14 cellular contexts compared by ENCODE assay signal in the genomic region with DNA sequence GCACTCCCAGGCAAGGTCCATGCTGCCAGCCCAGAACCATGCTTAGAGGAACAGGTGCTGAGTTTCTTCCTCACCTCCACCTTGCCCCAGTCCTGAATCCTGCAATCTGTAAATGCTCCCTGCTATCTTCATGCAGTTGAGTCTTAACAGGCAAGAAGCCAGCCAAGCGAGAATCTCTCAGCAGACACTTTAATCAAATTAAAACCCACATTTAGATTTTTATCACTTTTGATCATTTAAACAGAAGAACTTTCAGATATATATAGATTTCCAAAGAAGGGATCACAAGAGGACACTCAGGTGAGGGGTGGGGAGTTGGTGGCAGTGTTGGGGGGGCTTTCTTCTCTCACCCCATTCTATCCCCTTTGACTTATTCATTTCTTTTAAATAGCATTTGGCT. TPM values are rescaled to one million over a fixed set of nuclear protein-coding genes. Genes with fewer than 3 reads are reported as not detected.
DNase-seq lines count a peak whose midpoint lies in the region; ATAC-seq and TF ChIP-seq lines count a peak whose summit lies in the region.
"Had no signal": no experiment of that assay in that cellular context is flagged by ENCODE, and none has a peak within 500 bp of the region (broad histone marks: within the 10 kb centered on the region; RNA-seq: fewer than 3 reads in every experiment).

No MANE protein-coding gene starts in this region.

- peak overlapping the region; percentile 11 for H3K27ac Mint-ChIP-seq in activated naive CD8-positive, alpha-beta T cell
- H3K27ac Mint-ChIP-seq in activated naive CD8-positive, alpha-beta T cell treated with anti-CD3 and anti-CD28 coated beads, Interleukin-2, amount 50 U/mL, for 24 hours = no peak overlapping the region
- peak overlapping the region in 6 of 9 donors; percentile 18 to 75 (median 64) for H3K27ac Mint-ChIP-seq in naive thymus-derived CD4-positive, alpha-beta T cell
- H3K27ac Mint-ChIP-seq: B cell, GM23338 had no signal

- no peaks in the 10 kb centered on the region for H3K27me3 ChIP-seq in naive thymus-derived CD4-positive, alpha-beta T cell (ENCODE audit: control insufficient read depth in 2 of 2, insufficient read depth in 2 of 2, low read length in 2 of 2)
- H3K27me3 ChIP-seq in gastrocnemius medialis = no peaks in the 10 kb centered on the region

- H3K4me1 Mint-ChIP-seq in activated naive CD8-positive, alpha-beta T cell (ENCODE audit: low read depth) = peaks cover 27% of the 10 kb centered on the region
- H3K4me1 Mint-ChIP-seq in activated naive CD8-positive, alpha-beta T cell treated with anti-CD3 and anti-CD28 coated beads, Interleukin-2, amount 50 U/mL, for 24 hours = peaks cover 16% of the 10 kb centered on the region
- peaks cover 16 to 35% (median 32%) of the 10 kb centered on the region in 7 donors for H3K4me1 Mint-ChIP-seq in naive thymus-derived CD4-positive, alpha-beta T cell

- no peak for DNase-seq in activated naive CD8-positive, alpha-beta T cell treated with anti-CD3 and anti-CD28 coated beads, Interleukin-2, amount 50 U/mL, for 24 hours
- peak; percentile 83 for DNase-seq in SK-N-DZ (ENCODE audit: low spot score)
- no peak for DNase-seq in naive thymus-derived CD4-positive, alpha-beta T cell
- no peak for DNase-seq in gastrocnemius medialis
- no peak for DNase-seq in activated naive CD4-positive, alpha-beta T cell treated with anti-CD3 and anti-CD28 coated beads, Interleukin-2, amount 50 U/mL, for 16 hours
- DNase-seq: C1 segment of cervical spinal cord; CD4-positive, CD25-positive, alpha-beta regulatory T cell; DMS153; DMS79; GDM1; HCEC 1CT had no signal

- ATAC-seq in activated naive CD8-positive, alpha-beta T cell treated with anti-CD3 and anti-CD28 coated beads, Interleukin-2, amount 50 U/mL, for 24 hours = no peak
- ATAC-seq in naive thymus-derived CD4-positive, alpha-beta T cell = no peak
- no peak for ATAC-seq in gastrocnemius medialis
- ATAC-seq: GM23338 had no signal

- no peaks in the 10 kb centered on the region for H3K27me3 Mint-ChIP-seq in activated naive CD8-positive, alpha-beta T cell
- H3K27me3 Mint-ChIP-seq in activated naive CD8-positive, alpha-beta T cell treated with anti-CD3 and anti-CD28 coated beads, Interleukin-2, amount 50 U/mL, for 24 hours = no peaks in the 10 kb centered on the region
- H3K27me3 Mint-ChIP-seq in naive thymus-derived CD4-positive, alpha-beta T cell = peaks cover 0 to 7% (median 0%) of the 10 kb centered on the region in 5 donors
- H3K27me3 Mint-ChIP-seq: B cell had no signal

- intact Hi-C loops in naive thymus-derived CD4-positive, alpha-beta T cell (cut with micrococcal nuclease) = no loop called here
- intact Hi-C loops in gastrocnemius medialis (cut with DNase I; ENCODE audit: low total_unique reads) = loop anchor here (5.0 kb wide), 2 partner anchors 43 to 487 kb away; no protein-coding TSS in a partner anchor

- POLR2A ChIA-PET in naive thymus-derived CD4-positive, alpha-beta T cell (lab: Charles Lee) = interaction anchor here (12.8 kb wide), 1 partner anchor 25 kb away, joined by 353 read pairs; a partner anchor contains a TSS

- H3K36me3 Mint-ChIP-seq in activated naive CD8-positive, alpha-beta T cell = no peaks in the 10 kb centered on the region
- H3K36me3 Mint-ChIP-seq in activated naive CD8-positive, alpha-beta T cell treated with anti-CD3 and anti-CD28 coated beads, Interleukin-2, amount 50 U/mL, for 24 hours (ENCODE audit: low read depth) = no peaks in the 10 kb centered on the region
- no peaks in the 10 kb centered on the region for H3K36me3 Mint-ChIP-seq in naive thymus-derived CD4-positive, alpha-beta T cell
- H3K36me3 Mint-ChIP-seq: CD4-positive, CD25-positive, alpha-beta regulatory T cell had no signal

- H3K9me3 ChIP-seq in naive thymus-derived CD4-positive, alpha-beta T cell (ENCODE audit: control insufficient read depth in 2 of 3, low read length in 3 of 3) = no peaks in the 10 kb centered on the region
- no peaks in the 10 kb centered on the region for H3K9me3 ChIP-seq in gastrocnemius medialis

- no peak overlapping the region for H3K4me3 Mint-ChIP-seq in activated naive CD8-positive, alpha-beta T cell
- no peak overlapping the region for H3K4me3 Mint-ChIP-seq in activated naive CD8-positive, alpha-beta T cell treated with anti-CD3 and anti-CD28 coated beads, Interleukin-2, amount 50 U/mL, for 24 hours
- H3K4me3 Mint-ChIP-seq in naive thymus-derived CD4-positive, alpha-beta T cell = no peak overlapping the region
- H3K4me3 Mint-ChIP-seq: B cell; CD4-positive, CD25-positive, alpha-beta regulatory T cell; GM23338 had no signal

- CTCF ChIA-PET in naive thymus-derived CD4-positive, alpha-beta T cell (lab: Charles Lee) = interaction anchor here (0.8 to 6.5 kb wide), 3 partner anchors 25 to 506 kb away, joined by 3 to 220 read pairs (median 3); a partner anchor contains a TSS

- no peaks in the 10 kb centered on the region for H3K9me3 Mint-ChIP-seq in activated naive CD8-positive, alpha-beta T cell (ENCODE audit: low read depth)
- no peaks in the 10 kb centered on the region for H3K9me3 Mint-ChIP-seq in activated naive CD8-positive, alpha-beta T cell treated with anti-CD3 and anti-CD28 coated beads, Interleukin-2, amount 50 U/mL, for 24 hours
- H3K9me3 Mint-ChIP-seq in naive thymus-derived CD4-positive, alpha-beta T cell = no peaks in the 10 kb centered on the region
- H3K9me3 Mint-ChIP-seq: CD4-positive, CD25-positive, alpha-beta regulatory T cell; GM23338 had no signal

- no peak overlapping the region for H3K27ac ChIP-seq in naive thymus-derived CD4-positive, alpha-beta T cell (ENCODE audit: low read depth, low read length)
- H3K27ac ChIP-seq in gastrocnemius medialis = no peak overlapping the region

- TF ChIP-seq CTCF in gastrocnemius medialis (IDR thresholded peaks at IDR 0.05 in 4 of 5, conservative IDR thresholded peaks at IDR 0.05 in 1 of 5) = no peak

- no peak for TF ChIP-seq POLR2A in gastrocnemius medialis (IDR thresholded peaks at IDR 0.05)

- H3K36me3 ChIP-seq in naive thymus-derived CD4-positive, alpha-beta T cell (ENCODE audit: control insufficient read depth in 2 of 3, insufficient read depth in 3 of 3, low read length in 3 of 3) = no peaks in the 10 kb centered on the region
- no peaks in the 10 kb centered on the region for H3K36me3 ChIP-seq in gastrocnemius medialis

- in situ Hi-C loops in gastrocnemius medialis (cut with MboI; ENCODE audit: low sequenced_read_pairs in 4 of 4) = loop anchor here (5.0 to 25.0 kb wide), 4 partner anchors 499 to 1132 kb away; no protein-coding TSS in a partner anchor

- H3K4me1 ChIP-seq in naive thymus-derived CD4-positive, alpha-beta T cell (ENCODE audit: control insufficient read depth in 2 of 2, insufficient read depth in 2 of 2, low read length in 2 of 2) = peaks cover 8 to 33% of the 10 kb centered on the region in 2 donors
- no peaks in the 10 kb centered on the region for H3K4me1 ChIP-seq in gastrocnemius medialis

- no peak overlapping the region for H3K4me3 ChIP-seq in naive thymus-derived CD4-positive, alpha-beta T cell (ENCODE audit: low read length)
- H3K4me3 ChIP-seq in gastrocnemius medialis = no peak overlapping the region
- H3K4me3 ChIP-seq: GM23338 had no signal

RNA-seq across cellular contexts. Expression of a gene that starts 25.9 kb away (rescaled TPM):
- 16.2 and 36.0 TPM in 2 replicates for polyA plus RNA-seq in SK-N-DZ (2014; cell fraction: cytosol; rRNA removed)
- polyA plus RNA-seq in SK-N-DZ (2014; cell fraction: nucleus; rRNA removed) = 5.2 and 9.8 TPM in 2 replicates
- 100 to 1,000 TPM; 146 to 517 (median 192) TPM for total RNA-seq in naive thymus-derived CD4-positive, alpha-beta T cell
- 100 to 1,000 TPM; 269 to 292 TPM for polyA plus RNA-seq in naive thymus-derived CD4-positive, alpha-beta T cell
- 10 to 100 TPM in 2 of 4 donors, 1 to 10 TPM in 2; 5.4 to 37.6 (median 12.5) TPM for total RNA-seq in gastrocnemius medialis

RNA-seq across cellular contexts. Expression of a gene that starts 58.6 kb away (rescaled TPM):
- 21.1 and 24.7 TPM in 2 replicates for polyA plus RNA-seq in SK-N-DZ (2014; cell fraction: cytosol; rRNA removed)
- 15.2 and 20.5 TPM in 2 replicates for polyA plus RNA-seq in SK-N-DZ (2014; cell fraction: nucleus; rRNA removed)
- 1,000 to 10,000 TPM in 1 of 5 experiments, 100 to 1,000 TPM in 1, 10 to 100 TPM in 3; 30.9 to 1,022 (median 98.3) TPM for total RNA-seq in naive thymus-derived CD4-positive, alpha-beta T cell
- polyA plus RNA-seq in naive thymus-derived CD4-positive, alpha-beta T cell = 100 to 1,000 TPM in 1 of 2 donors, 10 to 100 TPM in 1; 86.3 to 129 TPM
- total RNA-seq in gastrocnemius medialis = 10 to 100 TPM; 31.4 to 76.7 (median 53.9) TPM
